ENCODE assay signal across 8 cellular contexts in genomic region chr2:96636772-96637171, GRCh38. TPM values are rescaled to one million over a fixed set of nuclear protein-coding genes. Genes with fewer than 3 reads are reported as not detected.
DNase-seq lines count a peak whose midpoint lies in the region; ATAC-seq, FAIRE-seq and TF ChIP-seq lines count a peak whose summit lies in the region.

No MANE protein-coding gene starts in this region.

- TF ChIP-seq POLR2A in K562 (conservative IDR thresholded peaks at IDR 0.05) (no peak), uterus (IDR thresholded peaks at IDR 0.05) (no peak)

- peaks cover 4% of the 10 kb centered on the region for H3K36me3 ChIP-seq in cardiac muscle cell
- H3K36me3 ChIP-seq in K562 (ENCODE audit: control insufficient read depth, insufficient read depth, low read length), result peaks cover 40% of the 10 kb centered on the region
- H3K36me3 ChIP-seq in uterus, result no peaks in the 10 kb centered on the region

- H3K4me1 ChIP-seq in cardiac muscle cell (ENCODE audit: low read depth) (peaks cover 13% of the 10 kb centered on the region), K562 (replicated peaks in 1 of 2; ENCODE audit: control insufficient read depth in 2 of 2, insufficient read depth in 2 of 2, low read length in 2 of 2) (peaks cover 11 to 17% of the 10 kb centered on the region in 2 experiments; a peak in 4 of 5 replicates), uterus (peaks cover 0 to 5% of the 10 kb centered on the region in 2 donors)

- CTCF ChIA-PET in K562 (lab: Yijun Ruan, JAX; ENCODE audit: low intra/inter-chr PET ratio), result no interaction called here

- peak overlapping the region; percentile 95 for H3K4me2 ChIP-seq in K562 (ENCODE audit: insufficient read depth, low read length)

- no peaks in the 10 kb centered on the region for H4K20me1 ChIP-seq in K562 (replicated peaks; ENCODE audit: control insufficient read depth, insufficient read depth, low read length)

- no peak for DNase-seq in cardiac muscle cell (ENCODE audit: low read depth in 1 of 2, low spot score in 1 of 2)
- no peak for DNase-seq in left cardiac atrium
- DNase-seq in K562 (ENCODE audit: extremely low read depth in 1 of 4, low spot score in 3 of 4), result peak in 1 of 4 experiments; percentile 45
- DNase-seq in lung microvascular endothelial cell (ENCODE audit: low read depth in 2 of 2), result peak; percentile 20 to 23
- DNase-seq in uterus, result no peak
- DNase-seq in LoVo (ENCODE audit: low spot score), result no peak
- DNase-seq in NCI-H146 treated with DMSO at 0.1 percent for 48 hours (lab: John Stamatoyannopoulos, UW; ENCODE audit: unreplicated experiment), result no peak

- H3K79me2 ChIP-seq in K562 (ENCODE audit: control insufficient read depth, insufficient read depth, low read length), result peaks cover 49% of the 10 kb centered on the region

- peak overlapping the region; percentile 58 for H2AFZ ChIP-seq in K562 (ENCODE audit: low read depth, low read length)

- TF ChIP-seq EP300 in K562 (IDR thresholded peaks at IDR 0.05; ENCODE audit: low read length), result no peak

- intact Hi-C loops in left cardiac atrium (cut with DNase I), result loop anchor here in 1 of 2 donors (5.0 to 10.0 kb wide), 2 partner anchors 126 to 178 kb away; partner anchors contain the start of genes CNNM3 and CNNM4
- intact Hi-C loops in K562 (cut with micrococcal nuclease), result loop anchor here (5.0 kb wide), 2 partner anchors 106 to 126 kb away; partner anchors contain the start of genes CNNM4 and LMAN2L
- intact Hi-C loops in uterus (cut with DNase I; ENCODE audit: low total_unique reads), result no loop called here

- TF ChIP-seq RAD21 in K562 (CRISPR knock-in tag; conservative IDR thresholded peaks at IDR 0.05 in 1 of 2, IDR thresholded peaks at IDR 0.05 in 1 of 2), result no peak

- ATAC-seq in left cardiac atrium, result no peak
- ATAC-seq in K562, result peak; percentile 8
- no peak for ATAC-seq in HG03175 (IDR thresholded peaks at IDR 0.05; ENCODE audit: unreplicated experiment)

- BruUV-seq in K562 (replicated peaks; lab: Mats Ljungman, UMichigan), result no TSS peak

- H3K4me3 ChIP-seq in cardiac muscle cell (peak overlapping the region; percentile 51), K562 (peak overlapping the region; percentile 45), uterus (peak overlapping the region; percentile 61 to 63)

- WGBS in K562 (ENCODE audit: insufficient coverage, low coverage, missing lambda C conversion rate), result 12% methylated on average over 10 of the region's 10 CpGs

- no peak for FAIRE-seq in K562 (lab: Jason Lieb, UNC)

- H3K27ac ChIP-seq in cardiac muscle cell (no peak overlapping the region), K562 (ENCODE audit: extremely low read depth, low read depth, low read length) (peak overlapping the region; percentile 96), uterus (peak overlapping the region; percentile 86 to 93)

- H3K27me3 ChIP-seq in cardiac muscle cell (no peaks in the 10 kb centered on the region), K562 (ENCODE audit: control insufficient read depth in 2 of 2, insufficient read depth in 2 of 2, low read length in 2 of 2) (no peaks in the 10 kb centered on the region), uterus (peaks cover 0 to 3% of the 10 kb centered on the region in 2 donors)

- POLR2A ChIA-PET in K562 (lab: Yijun Ruan, JAX), result interaction anchor here (0.8 to 6.9 kb wide), 7 partner anchors 10 to 127 kb away, joined by 3 to 70 read pairs (median 7); no protein-coding TSS in a partner anchor

- H3K9me3 ChIP-seq in cardiac muscle cell (ENCODE audit: low read depth) (no peaks in the 10 kb centered on the region), K562 (replicated peaks; ENCODE audit: control insufficient read depth, insufficient read depth, low read depth, low read length) (no peaks in the 10 kb centered on the region), uterus (no peaks in the 10 kb centered on the region)

- peaks cover 3% of the 10 kb centered on the region for H3K9me1 ChIP-seq in K562 (ENCODE audit: control insufficient read depth, insufficient read depth, low read length)

- TF ChIP-seq CTCF in cardiac muscle cell (IDR thresholded peaks at IDR 0.05; ENCODE audit: low read depth, low read length) (no peak), K562 (IDR thresholded peaks at IDR 0.05 in 2 of 3, conservative IDR thresholded peaks at IDR 0.05 in 1 of 3; ENCODE audit: insufficient read depth in 2 of 3, low read depth in 1 of 3, low read length in 3 of 3) (no peak), uterus (IDR thresholded peaks at IDR 0.05) (no peak)

- H3K9ac ChIP-seq in K562 (ENCODE audit: insufficient read depth in 1 of 2, low read depth in 2 of 2, low read length in 2 of 2), result peak overlapping the region; percentile 78 to 97

- in situ Hi-C loops in K562 (cut with MboI), result no loop called here

TF ChIP-seq in K562, 482 proteins besides CTCF, POLR2A, EP300 and RAD21 (continues in another document):
- TF ChIP-seq NR2F6 (CRISPR knock-in tag; IDR thresholded peaks at IDR 0.05), result no peak
- no peak for TF ChIP-seq TSHZ1 (CRISPR knock-in tag; IDR thresholded peaks at IDR 0.05)
- TF ChIP-seq HEY1 (CRISPR knock-in tag; IDR thresholded peaks at IDR 0.05; ENCODE audit: borderline replicate concordance), result no peak

RNA-seq across cellular contexts. Expression of gene KANSL3, which starts 1.3 kb away (rescaled TPM):
- total RNA-seq in cardiac muscle cell (56.8 and 59.2 TPM in 2 replicates), left cardiac atrium (10 to 100 TPM; 26.9 to 27.6 TPM), K562 (2014; rRNA removed) (32.8 and 34.4 TPM in 2 replicates), K562 (2014; rRNA removed; fragmentation: Illumina TruSeq; extraction: Trizol) (25.5 and 29.1 TPM in 2 replicates), K562 (2015; rRNA removed; fragmentation: Illumina TruSeq; extraction: Trizol) (30.0 and 31.1 TPM in 2 replicates), K562 (2021) (43.7 and 46.2 TPM in 2 replicates), lung microvascular endothelial cell (16.3 and 21.6 TPM in 2 replicates), uterus (10 to 100 TPM; 13.5 to 73.0 (median 62.1) TPM)
- polyA plus RNA-seq in cardiac muscle cell (40.4 and 41.9 TPM in 2 replicates), K562 (2011; rRNA removed) (27.1 and 35.5 TPM in 2 replicates), K562 (2014; fragmentation: Illumina TruSeq; extraction: Trizol) (33.8 and 36.5 TPM in 2 replicates), K562 (2014; fragmentation: Nextera tagmentation; extraction: Ambion mirVana) (10 to 100 TPM; 11.3 to 20.1 TPM), K562 (2014; rRNA removed) (27.9 and 31.3 TPM in 2 replicates)
- 185 and 224 TPM in 2 replicates for total RNA-seq in K562 (2011; cell fraction: chromatin; rRNA removed; ENCODE audit: low replicate concordance)
- total RNA-seq in K562 (2011; cell fraction: nucleolus; rRNA removed), result 117 and 128 TPM in 2 replicates
- total RNA-seq in K562 (2011; cell fraction: nucleoplasm; rRNA removed), result 131 and 167 TPM in 2 replicates
- 28.7 and 29.0 TPM in 2 replicates for polyA plus RNA-seq in K562 (2011; cell fraction: cytosol; rRNA removed)
- polyA plus RNA-seq in K562 (2011; cell fraction: nucleus; rRNA removed), result 80.3 and 95.3 TPM in 2 replicates
- 35.6 and 36.3 TPM in 2 replicates for polyA plus RNA-seq in K562 (2012)
- 62.4 and 65.0 TPM in 2 replicates for polyA minus RNA-seq in K562 (2011; rRNA and poly(A)+ RNA removed)
- 25.7 and 31.9 TPM in 2 replicates for polyA minus RNA-seq in K562 (2011; cell fraction: cytosol; rRNA and poly(A)+ RNA removed)
- polyA minus RNA-seq in K562 (2011; cell fraction: nucleus; rRNA and poly(A)+ RNA removed), result 55.6 and 71.6 TPM in 2 replicates

RNA-seq across cellular contexts. Expression of gene FER1L5, which starts 5.8 kb away (rescaled TPM):
- total RNA-seq in cardiac muscle cell (0.63 and 2.1 TPM in 2 replicates), left cardiac atrium (under 1 TPM in 1 of 2 donors, not detected in 1; 0.06 TPM), K562 (2014; rRNA removed) (not detected in 2 replicates), K562 (2014; rRNA removed; fragmentation: Illumina TruSeq; extraction: Trizol) (not detected in 2 replicates), K562 (2015; rRNA removed; fragmentation: Illumina TruSeq; extraction: Trizol) (not detected in 2 replicates), K562 (2021) (not detected in 2 replicates), lung microvascular endothelial cell (not detected in 2 replicates), uterus (1 to 10 TPM in 1 of 4 donors, under 1 TPM in 1, not detected in 2; 0.40 to 1.6 TPM)
- polyA plus RNA-seq in cardiac muscle cell (1.9 and 2.6 TPM in 2 replicates), K562 (2011; rRNA removed) (0.01 TPM in 1 of 2 replicates, not detected in the other), K562 (2014; fragmentation: Illumina TruSeq; extraction: Trizol) (not detected in 2 replicates), K562 (2014; fragmentation: Nextera tagmentation; extraction: Ambion mirVana) (under 1 TPM; 0.01 TPM), K562 (2014; rRNA removed) (not detected in 2 replicates)
- total RNA-seq in K562 (2011; cell fraction: chromatin; rRNA removed; ENCODE audit: low replicate concordance), result 0.19 TPM in 1 of 2 replicates, not detected in the other
- not detected in 2 replicates for total RNA-seq in K562 (2011; cell fraction: nucleolus; rRNA removed)
- total RNA-seq in K562 (2011; cell fraction: nucleoplasm; rRNA removed), result not detected in 2 replicates
- polyA plus RNA-seq in K562 (2011; cell fraction: cytosol; rRNA removed), result not detected in 2 replicates
- polyA plus RNA-seq in K562 (2011; cell fraction: nucleus; rRNA removed), result not detected in 2 replicates
- not detected in 2 replicates for polyA plus RNA-seq in K562 (2012)
- 0.03 TPM in 1 of 2 replicates, not detected in the other for polyA minus RNA-seq in K562 (2011; rRNA and poly(A)+ RNA removed)
- not detected in 2 replicates for polyA minus RNA-seq in K562 (2011; cell fraction: cytosol; rRNA and poly(A)+ RNA removed)
- not detected in 2 replicates for polyA minus RNA-seq in K562 (2011; cell fraction: nucleus; rRNA and poly(A)+ RNA removed)

Comparison
In these comparisons a context has a peak if more than half of its experiments do, and no peak if none do; other contexts are left out.
1. DNase-seq: peak in lung microvascular endothelial cell (2 of 2); none in cardiac muscle cell (0 of 2), left cardiac atrium (single experiment), uterus (0 of 2), LoVo (single experiment) and NCI-H146 treated with DMSO at 0.1 percent for 48 hours (single experiment).
2. Peak in every context shown above with its lines, with median percentiles within 50 percentile points of each other: H3K4me3 ChIP-seq.